1 cellular context compared by ENCODE assay signal in genomic region chr10:124650820-124651401, GRCh38.
TF ChIP-seq lines count a peak whose summit lies in the region.

No MANE protein-coding gene starts in this region.

TF ChIP-seq in GM23338, 12 proteins besides CTCF, POLR2A, EP300 and RAD21 (continued from another document):
- TF ChIP-seq ZNF462 (CRISPR knock-in tag; IDR thresholded peaks at IDR 0.05) (no peak), NANOG (IDR thresholded peaks at IDR 0.05; ENCODE audit: borderline replicate concordance) (no peak), STAT1 (IDR thresholded peaks at IDR 0.05; ENCODE audit: unreplicated experiment) (no peak), EZH2phosphoT487 (IDR thresholded peaks at IDR 0.05; ENCODE audit: unreplicated experiment) (no peak), CREB1 (CRISPR knock-in tag; IDR thresholded peaks at IDR 0.05; ENCODE audit: low read depth) (no peak)
